28 cellular contexts compared by ENCODE assay signal in the genomic region with DNA sequence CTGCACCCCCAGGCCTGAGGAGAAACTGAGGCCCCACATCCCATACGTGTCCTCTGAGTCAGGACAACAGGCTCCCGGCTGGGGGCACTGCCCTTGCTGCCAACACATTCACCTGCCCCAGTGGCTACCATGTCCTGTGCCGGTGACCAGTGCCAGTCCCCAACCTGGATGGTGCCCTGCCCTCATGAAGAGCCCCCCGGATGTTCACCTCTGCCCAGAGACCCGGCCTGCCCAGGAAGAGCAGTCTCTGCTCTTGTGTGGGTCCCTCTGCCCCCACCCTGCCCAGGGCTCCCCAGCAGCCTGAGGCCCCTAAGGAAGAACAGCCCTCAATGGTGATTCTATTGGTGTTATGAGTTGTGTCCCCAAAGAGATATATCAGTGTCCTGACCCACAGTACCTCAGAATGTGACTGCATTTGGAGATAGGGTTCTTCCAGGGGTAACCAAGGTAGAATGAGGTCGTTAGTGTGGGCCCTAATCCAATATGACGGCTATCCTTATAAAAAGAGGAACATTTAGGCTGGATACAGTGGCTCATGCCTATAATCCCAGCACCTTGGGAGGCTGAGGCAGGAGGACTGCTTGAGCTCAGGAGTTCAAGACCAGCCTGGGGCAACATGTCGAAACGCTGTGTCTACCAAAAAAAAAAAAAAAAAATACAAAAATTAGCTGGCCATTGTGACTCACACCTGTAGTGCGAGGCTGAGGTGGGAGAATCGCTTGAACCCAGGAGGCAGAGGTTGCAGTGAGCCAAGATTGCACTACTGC.
"Had no signal": no experiment of that assay in that cellular context is flagged by ENCODE, and none has a peak within 500 bp of the region (broad histone marks: within the 10 kb centered on the region; RNA-seq: fewer than 3 reads in every experiment).

No MANE protein-coding gene starts in this region.

- H3K4me3 ChIP-seq: coronary artery, esophagus muscularis mucosa, gastroesophageal sphincter, heart left ventricle, hepatocyte, lung, mucosa of descending colon, pancreas, right lobe of liver, suprapubic skin, transverse colon, vagina had no signal

- H3K27ac ChIP-seq: coronary artery, esophagus muscularis mucosa, foreskin keratinocyte, gastroesophageal sphincter, heart left ventricle, hepatocyte, pancreas, right lobe of liver, suprapubic skin, transverse colon, vagina had no signal

- H3K27ac Mint-ChIP-seq: mesothelial cell of epicardium; nephron progenitor cell; stimulated activated naive CD8-positive, alpha-beta T cell treated with anti-CD3 and anti-CD28 coated beads, Interleukin-15, amount 100 ng/mL, for 72 hours had no signal

- H3K9me3 Mint-ChIP-seq: mesothelial cell of epicardium; naive B cell; nephron progenitor cell; stimulated activated naive CD8-positive, alpha-beta T cell treated with anti-CD3 and anti-CD28 coated beads, Interleukin-15, amount 100 ng/mL, for 72 hours had no signal

- H3K4me2 ChIP-seq: hepatocyte had no signal

- H3K27me3 ChIP-seq: esophagus muscularis mucosa, foreskin keratinocyte, gastroesophageal sphincter, heart left ventricle, hepatocyte, pancreas, right lobe of liver, suprapubic skin, transverse colon, vagina had no signal

- H2AFZ ChIP-seq: hepatocyte had no signal

- FAIRE-seq: endothelial cell of umbilical vein, kidney, pancreas, small intestine had no signal

- ATAC-seq: foreskin keratinocyte; gastroesophageal sphincter; heart left ventricle; left lobe of liver; mucosa of descending colon; pancreas; right lobe of liver; stimulated activated naive CD8-positive, alpha-beta T cell treated with anti-CD3 and anti-CD28 coated beads, Interleukin-15, amount 100 ng/mL, for 72 hours had no signal

- DNase-seq: dermis blood vessel endothelial cell; effector memory CD4-positive, alpha-beta T cell; foreskin keratinocyte; heart left ventricle; kidney; mesenchymal stem cell; mucosa of descending colon; naive B cell; nephron progenitor cell; occipital lobe; small intestine; stimulated activated CD4-positive, alpha-beta T cell treated with anti-CD3 and anti-CD28 coated beads, Interleukin-15, amount 100 ng/mL, for 24 hours; stimulated activated CD4-positive, alpha-beta T cell treated with anti-CD3 and anti-CD28 coated beads, Interleukin-2, amount 100 ng/mL, for 48 hours; stimulated activated naive CD4-positive, alpha-beta T cell; stimulated activated naive CD8-positive, alpha-beta T cell treated with anti-CD3 and anti-CD28 coated beads, Interleukin-15, amount 100 ng/mL, for 72 hours; transverse colon had no signal

- H3K4me3 Mint-ChIP-seq: mesothelial cell of epicardium; naive B cell; nephron progenitor cell; stimulated activated naive CD8-positive, alpha-beta T cell treated with anti-CD3 and anti-CD28 coated beads, Interleukin-15, amount 100 ng/mL, for 72 hours had no signal

- H3K9me3 ChIP-seq: esophagus muscularis mucosa, gastroesophageal sphincter, heart left ventricle, mucosa of descending colon, pancreas, right lobe of liver, suprapubic skin, transverse colon, vagina had no signal

- H3K4me1 Mint-ChIP-seq: mesothelial cell of epicardium had no signal

- H3K79me2 ChIP-seq: hepatocyte had no signal

- H3K4me1 ChIP-seq: esophagus muscularis mucosa, gastroesophageal sphincter, pancreas, right lobe of liver, transverse colon had no signal

- H3K27me3 Mint-ChIP-seq: naive B cell; stimulated activated naive CD8-positive, alpha-beta T cell treated with anti-CD3 and anti-CD28 coated beads, Interleukin-15, amount 100 ng/mL, for 72 hours had no signal

- H3K36me3 ChIP-seq: pancreas had no signal
